Comparison of ENCODE assay signal across 10 cellular contexts in the genomic region with DNA sequence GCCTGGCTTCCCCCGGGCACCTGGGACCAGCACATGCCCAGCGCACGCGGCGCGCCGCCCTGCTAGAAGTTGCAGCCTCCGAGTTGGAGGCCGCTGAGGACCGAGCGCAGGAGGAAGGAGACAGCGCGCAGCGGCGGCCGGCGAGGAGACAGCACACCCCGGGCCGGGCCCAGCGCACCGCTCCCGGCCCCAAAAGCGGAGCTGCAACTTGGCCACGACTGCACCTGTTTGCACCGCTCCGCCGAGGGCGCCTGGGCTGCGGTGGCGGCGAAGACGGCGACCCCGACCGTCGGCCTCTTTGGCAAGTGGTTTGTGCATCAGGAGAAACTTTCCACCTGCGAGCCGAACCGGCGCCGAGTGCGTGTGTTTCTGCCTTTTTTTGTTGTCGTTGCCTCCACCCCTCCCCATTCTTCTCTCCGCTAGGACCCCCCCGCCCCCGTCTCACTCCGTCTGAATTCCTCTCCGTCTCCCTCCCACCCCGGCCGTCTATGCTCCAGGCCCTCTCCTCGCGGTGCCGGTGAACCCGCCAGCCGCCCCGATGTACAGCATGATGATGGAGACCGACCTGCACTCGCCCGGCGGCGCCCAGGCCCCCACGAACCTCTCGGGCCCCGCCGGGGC. TPM values are rescaled to one million over a fixed set of nuclear protein-coding genes. Genes with fewer than 3 reads are reported as not detected.
DNase-seq lines count a peak whose midpoint lies in the region; TF ChIP-seq lines count a peak whose summit lies in the region.
"Had no signal": no experiment of that assay in that cellular context is flagged by ENCODE, and none has a peak within 500 bp of the region (broad histone marks: within the 10 kb centered on the region; RNA-seq: fewer than 3 reads in every experiment).

Gene SOX1, plus strand, starts transcription at position 29 of the 621 bp plus-strand sequence. Its CDS starts 510 bp downstream, at position 539.

- H3K9me3 ChIP-seq in breast epithelium (no peaks in the 10 kb centered on the region), mesodermal cell (ENCODE audit: control insufficient read depth, low read length) (no peaks in the 10 kb centered on the region), tibial nerve (no peaks in the 10 kb centered on the region)
- H3K9me3 ChIP-seq: adrenal gland, gastroesophageal sphincter had no signal

- H3K27ac Mint-ChIP-seq in MCF 10A (ENCODE audit: low read depth, unreplicated experiment): no peak within 1 kb of the TSS
- no peak within 1 kb of the TSS for H3K27ac Mint-ChIP-seq in activated naive CD8-positive, alpha-beta T cell
- no peak within 1 kb of the TSS for H3K27ac Mint-ChIP-seq in HFFc6

- H3K36me3 Mint-ChIP-seq in MCF 10A (ENCODE audit: insufficient read depth, unreplicated experiment) (peaks cover 6% of the 10 kb centered on the region), HFFc6 (ENCODE audit: low read depth) (peaks cover 6% of the 10 kb centered on the region)
- H3K36me3 Mint-ChIP-seq in activated naive CD8-positive, alpha-beta T cell: peaks cover 6% of the 10 kb centered on the region

- TF ChIP-seq POLR2A in breast epithelium (IDR thresholded peaks at IDR 0.05): no peak
- TF ChIP-seq POLR2A in tibial nerve (IDR thresholded peaks at IDR 0.05): no peak

- H3K27me3 ChIP-seq in breast epithelium (peaks cover 0 to 91% of the 10 kb centered on the region in 2 donors), tibial nerve (peaks cover 3 to 85% of the 10 kb centered on the region in 2 donors)

- 1% methylated on average over 40 to 45 of the region's 65 CpGs for WGBS in mesodermal cell (ENCODE audit: insufficient coverage in 2 of 2), 2 experiments
- 3 to 5% methylated on average over 30 to 54 of the region's 65 CpGs for WGBS in tibial nerve, 2 donors

- POLR2A ChIA-PET in MCF 10A (lab: Yijun Ruan, JAX): no interaction called here

- H3K4me3 Mint-ChIP-seq in MCF 10A (ENCODE audit: unreplicated experiment) (no peak within 1 kb of the TSS), HFFc6 (no peak within 1 kb of the TSS)
- H3K4me3 Mint-ChIP-seq in activated naive CD8-positive, alpha-beta T cell: peak within 1 kb of the TSS; percentile 67

- no peaks in the 10 kb centered on the region for H3K4me1 Mint-ChIP-seq in MCF 10A (ENCODE audit: insufficient read depth, unreplicated experiment)
- peaks cover 19% of the 10 kb centered on the region for H3K4me1 Mint-ChIP-seq in activated naive CD8-positive, alpha-beta T cell (ENCODE audit: low read depth)
- no peaks in the 10 kb centered on the region for H3K4me1 Mint-ChIP-seq in HFFc6 (ENCODE audit: low read depth)

- in situ Hi-C loops in KBM-7 (cut with MboI; ENCODE audit: low pct_unique_long_range_greater_than_20kb, low sequenced_read_pairs): no loop called here

- CTCF ChIA-PET in MCF 10A (lab: Yijun Ruan, JAX): no interaction called here

- DNase-seq in breast epithelium (ENCODE audit: low spot score in 2 of 2) (no peak), MCF 10A (ENCODE audit: unreplicated experiment) (no peak), tibial nerve (ENCODE audit: low spot score in 2 of 2) (no peak), HFFc6 (no peak), AG20443 (ENCODE audit: low spot score) (no peak), KBM-7 (no peak)

- no TSS peak for BruUV-seq in MCF 10A (replicated peaks; lab: Mats Ljungman, UMichigan)

- H3K27ac ChIP-seq in breast epithelium (no peak within 1 kb of the TSS), mesodermal cell (ENCODE audit: low read depth, low read length, severe bottlenecking) (no peak within 1 kb of the TSS), tibial nerve (no peak within 1 kb of the TSS)
- H3K27ac ChIP-seq: adrenal gland, gastroesophageal sphincter had no signal

- no peak for TF ChIP-seq EP300 in tibial nerve (IDR thresholded peaks at IDR 0.05)

- intact Hi-C loops in breast epithelium (cut with DNase I; ENCODE audit: low total_unique reads): no loop called here
- intact Hi-C loops in MCF 10A (cut with micrococcal nuclease): no loop called here

- peak within 1 kb of the TSS; percentile 14 to 52 (median 37) for H3K4me3 ChIP-seq in breast epithelium
- peak within 1 kb of the TSS; percentile 27 for H3K4me3 ChIP-seq in mesodermal cell (ENCODE audit: extremely low read depth, insufficient read depth, low read length, poor library complexity, severe bottlenecking)
- peak within 1 kb of the TSS in 3 of 4 donors; percentile 2 to 48 (median 15) for H3K4me3 ChIP-seq in tibial nerve

- H3K9me3 Mint-ChIP-seq in MCF 10A (ENCODE audit: unreplicated experiment): peaks cover 7% of the 10 kb centered on the region
- peaks cover 6% of the 10 kb centered on the region for H3K9me3 Mint-ChIP-seq in activated naive CD8-positive, alpha-beta T cell (ENCODE audit: low read depth)
- peaks cover 8% of the 10 kb centered on the region for H3K9me3 Mint-ChIP-seq in HFFc6

- H3K4me1 ChIP-seq in breast epithelium: no peaks in the 10 kb centered on the region
- peaks cover 7% of the 10 kb centered on the region for H3K4me1 ChIP-seq in mesodermal cell (ENCODE audit: control insufficient read depth, insufficient read depth, low read length, poor library complexity, severe bottlenecking)
- H3K4me1 ChIP-seq in tibial nerve: peaks cover 0 to 47% (median 2%) of the 10 kb centered on the region in 4 donors

- H3K36me3 ChIP-seq in breast epithelium: no peaks in the 10 kb centered on the region
- no peaks in the 10 kb centered on the region for H3K36me3 ChIP-seq in mesodermal cell (ENCODE audit: control insufficient read depth, insufficient read depth, low read length)
- H3K36me3 ChIP-seq in tibial nerve: no peaks in the 10 kb centered on the region
- H3K36me3 ChIP-seq: adrenal gland, gastroesophageal sphincter had no signal

- H3K27me3 Mint-ChIP-seq in MCF 10A (ENCODE audit: insufficient read depth, unreplicated experiment): no peaks in the 10 kb centered on the region
- H3K27me3 Mint-ChIP-seq in activated naive CD8-positive, alpha-beta T cell: peaks cover 49% of the 10 kb centered on the region
- peaks cover 43% of the 10 kb centered on the region for H3K27me3 Mint-ChIP-seq in HFFc6 (ENCODE audit: insufficient read depth)

- TF ChIP-seq CTCF in breast epithelium (IDR thresholded peaks at IDR 0.05) (no peak), MCF 10A (IDR thresholded peaks at IDR 0.05; ENCODE audit: unreplicated experiment) (no peak), tibial nerve (IDR thresholded peaks at IDR 0.05) (no peak), HFFc6 (IDR thresholded peaks at IDR 0.05) (no peak)

RNA-seq across cellular contexts. Expression of gene SOX1, which starts in this region (rescaled TPM):
- total RNA-seq in breast epithelium: not detected
- not detected in 2 replicates for total RNA-seq in MCF 10A (2022)
- 0.29 TPM for polyA plus RNA-seq in mesodermal cell (2013, experiment 1 of 2)
- polyA plus RNA-seq in mesodermal cell (2013, experiment 2 of 2): 0.25 TPM
- not detected for total RNA-seq in tibial nerve
- not detected for total RNA-seq in HFFc6 (2021; fragmentation: NEBNext Ultra II Directional; extraction: Animal tissue kit (Norgen Biotek cat#: 25700))
- total RNA-seq: adrenal gland had no signal
- polyA plus RNA-seq: adrenal gland had no signal
